In genomic region chr2:49903471-49903870, GRCh38 we compare ENCODE assay signal across 19 cellular contexts.
"Had no signal": no experiment of that assay in that cellular context is flagged by ENCODE, and none has a peak within 500 bp of the region (broad histone marks: within the 10 kb centered on the region; RNA-seq: fewer than 3 reads in every experiment).

No MANE protein-coding gene starts in this region.

- H3K4me3 Mint-ChIP-seq: natural killer cell; stimulated activated naive B cell treated with anti-CD40 and anti-IgM and Interleukin-4, amounts not matched to agents 10 μg/mL and 1 μg/mL and 100 μg/mL, for 72 hours had no signal

- DNase-seq: islet precursor cell; left ventricle myocardium inferior; natural killer cell; nucleus accumbens; pancreas; posterior cingulate gyrus; retina; right cardiac atrium; stimulated activated CD4-positive, alpha-beta T cell treated with anti-CD3 and anti-CD28 coated beads, Interleukin-12 subunit alpha, Interleukin-12 subunit beta, amount 100 ng/mL, for 4 hours; stimulated activated CD4-positive, alpha-beta T cell treated with anti-CD3 and anti-CD28 coated beads, Interleukin-15, amount 100 ng/mL, for 24 hours; stimulated activated CD4-positive, alpha-beta T cell treated with anti-CD3 and anti-CD28 coated beads, Interleukin-2, amount 100 ng/mL, for 24 hours; stimulated activated CD4-positive, alpha-beta T cell treated with anti-CD3 and anti-CD28 coated beads, Interleukin-4, amount 100 ng/mL, for 1 hour; stimulated activated naive B cell treated with anti-CD40 and anti-IgM and Interleukin-4, amounts not matched to agents 10 μg/mL and 1 μg/mL and 100 μg/mL, for 72 hours; stimulated activated naive CD8-positive, alpha-beta T cell treated with anti-CD3 and anti-CD28 coated beads, Interleukin-15, Interleukin-2, amounts not matched to agents 100 U/mL and 50 U/mL, for 24 hours; stomach; testis; thyroid gland; transverse colon; upper lobe of left lung had no signal

- H3K36me3 Mint-ChIP-seq: natural killer cell; stimulated activated naive B cell treated with anti-CD40 and anti-IgM and Interleukin-4, amounts not matched to agents 10 μg/mL and 1 μg/mL and 100 μg/mL, for 72 hours had no signal

- H3K27me3 Mint-ChIP-seq: stimulated activated naive B cell treated with anti-CD40 and anti-IgM and Interleukin-4, amounts not matched to agents 10 μg/mL and 1 μg/mL and 100 μg/mL, for 72 hours had no signal

- H3K27ac Mint-ChIP-seq: natural killer cell; stimulated activated naive B cell treated with anti-CD40 and anti-IgM and Interleukin-4, amounts not matched to agents 10 μg/mL and 1 μg/mL and 100 μg/mL, for 72 hours had no signal

- H3K4me1 Mint-ChIP-seq: natural killer cell; stimulated activated naive B cell treated with anti-CD40 and anti-IgM and Interleukin-4, amounts not matched to agents 10 μg/mL and 1 μg/mL and 100 μg/mL, for 72 hours had no signal
